ENCODE assay signal across 13 cellular contexts in the genomic region with DNA sequence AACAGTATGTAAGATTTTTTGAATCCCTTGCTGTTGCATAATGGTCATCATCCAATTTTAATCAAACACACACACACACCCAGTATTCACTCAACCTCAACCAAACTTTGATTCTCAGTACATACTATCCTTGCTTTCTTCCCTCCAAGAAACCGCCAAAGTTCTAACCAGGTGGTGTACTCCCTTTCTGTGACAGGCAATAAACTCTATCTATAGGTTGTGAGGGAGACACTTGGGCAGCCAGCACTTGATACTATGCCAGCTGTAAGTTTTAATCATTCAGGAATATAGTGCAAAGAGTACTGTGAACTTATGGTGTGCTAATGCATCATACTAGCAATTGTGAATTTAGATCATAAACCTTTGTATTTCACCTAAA.
DNase-seq lines count a peak whose midpoint lies in the region; ATAC-seq and TF ChIP-seq lines count a peak whose summit lies in the region.
"Had no signal": no experiment of that assay in that cellular context is flagged by ENCODE, and none has a peak within 500 bp of the region (broad histone marks: within the 10 kb centered on the region; RNA-seq: fewer than 3 reads in every experiment).

No MANE protein-coding gene starts in this region.

- ATAC-seq in GM19328 (IDR thresholded peaks at IDR 0.05; ENCODE audit: unreplicated experiment) (peak; percentile 19), HG02798 (IDR thresholded peaks at IDR 0.05; ENCODE audit: poor library complexity, unreplicated experiment) (peak; percentile 19)
- ATAC-seq: left lobe of liver had no signal

- H3K4me1 ChIP-seq in tibial nerve (peaks cover 0 to 65% (median 14%) of the 10 kb centered on the region in 4 donors), breast epithelium (no peaks in the 10 kb centered on the region)

- in situ Hi-C loops in ACHN (cut with HindIII; ENCODE audit: low pct_ligation_motif_present, low pct_unique_long_range_greater_than_20kb, low sequenced_read_pairs) = no loop called here

- no peaks in the 10 kb centered on the region for H3K27me3 Mint-ChIP-seq in IgD-negative memory B cell

- no peaks in the 10 kb centered on the region for H3K9me3 Mint-ChIP-seq in IgD-negative memory B cell
- H3K9me3 Mint-ChIP-seq: neural progenitor cell had no signal

- peaks cover 51 to 58% (median 54%) of the 10 kb centered on the region in 3 donors for H3K4me1 Mint-ChIP-seq in IgD-negative memory B cell

- WGBS in tibial nerve, 2 donors = 77 to 78% methylated on average over 1 of the region's 1 CpG

- no peak for TF ChIP-seq POLR2A in tibial nerve (IDR thresholded peaks at IDR 0.05)
- TF ChIP-seq POLR2A in breast epithelium (IDR thresholded peaks at IDR 0.05) = no peak

- H3K36me3 Mint-ChIP-seq in IgD-negative memory B cell = peaks cover 4% of the 10 kb centered on the region

- TF ChIP-seq EP300 in tibial nerve (IDR thresholded peaks at IDR 0.05) = no peak

- H3K27ac ChIP-seq in tibial nerve (peak overlapping the region in 3 of 4 donors; percentile 5 to 46 (median 46)), breast epithelium (no peak overlapping the region)
- H3K27ac ChIP-seq: brain microvascular endothelial cell, neural progenitor cell, thyroid gland had no signal

- no peaks in the 10 kb centered on the region for H3K9me3 ChIP-seq in tibial nerve
- no peaks in the 10 kb centered on the region for H3K9me3 ChIP-seq in breast epithelium
- H3K9me3 ChIP-seq: thyroid gland had no signal

- no peak for TF ChIP-seq CTCF in tibial nerve (IDR thresholded peaks at IDR 0.05)
- TF ChIP-seq CTCF in breast epithelium (IDR thresholded peaks at IDR 0.05) = no peak

- DNase-seq in tibial nerve (ENCODE audit: low spot score in 2 of 2) (no peak), breast epithelium (ENCODE audit: low spot score in 2 of 2) (no peak), ACHN (no peak), T-helper 9 cell (no peak)
- DNase-seq: activated CD4-positive, alpha-beta T cell treated with anti-CD3 and anti-CD28 coated beads, Interleukin-2, amount 50 U/mL, for 1 hour; activated effector memory CD4-positive, alpha-beta T cell treated with Interleukin-2 at 50 U/mL for 16 hours; brain microvascular endothelial cell; thyroid gland had no signal

- intact Hi-C loops in breast epithelium (cut with DNase I; ENCODE audit: low total_unique reads) = no loop called here

- H3K27ac Mint-ChIP-seq in IgD-negative memory B cell = peak overlapping the region; percentile 65 to 96 (median 95)
- H3K27ac Mint-ChIP-seq: neural progenitor cell had no signal

- no peaks in the 10 kb centered on the region for H3K27me3 ChIP-seq in tibial nerve
- H3K27me3 ChIP-seq in breast epithelium = no peaks in the 10 kb centered on the region
- H3K27me3 ChIP-seq: brain microvascular endothelial cell, neural progenitor cell, thyroid gland had no signal

- H3K4me3 ChIP-seq in tibial nerve = no peak overlapping the region
- no peak overlapping the region for H3K4me3 ChIP-seq in breast epithelium
- H3K4me3 ChIP-seq: neural progenitor cell, thyroid gland had no signal

- H3K4me3 Mint-ChIP-seq in IgD-negative memory B cell = peak overlapping the region; percentile 9 to 74 (median 53)
- H3K4me3 Mint-ChIP-seq: neural progenitor cell had no signal

- peaks cover 0 to 7% (median 0%) of the 10 kb centered on the region in 3 donors for H3K36me3 ChIP-seq in tibial nerve
- no peaks in the 10 kb centered on the region for H3K36me3 ChIP-seq in breast epithelium
- H3K36me3 ChIP-seq: brain microvascular endothelial cell, neural progenitor cell, thyroid gland had no signal

Comparison
In these comparisons a context has a peak if more than half of its experiments do, and no peak if none do; other contexts are left out.
1. H3K27ac ChIP-seq: peak in tibial nerve (3 of 4); none in breast epithelium (0 of 2).